ENCODE assay signal across 8 cellular contexts in the genomic region with DNA sequence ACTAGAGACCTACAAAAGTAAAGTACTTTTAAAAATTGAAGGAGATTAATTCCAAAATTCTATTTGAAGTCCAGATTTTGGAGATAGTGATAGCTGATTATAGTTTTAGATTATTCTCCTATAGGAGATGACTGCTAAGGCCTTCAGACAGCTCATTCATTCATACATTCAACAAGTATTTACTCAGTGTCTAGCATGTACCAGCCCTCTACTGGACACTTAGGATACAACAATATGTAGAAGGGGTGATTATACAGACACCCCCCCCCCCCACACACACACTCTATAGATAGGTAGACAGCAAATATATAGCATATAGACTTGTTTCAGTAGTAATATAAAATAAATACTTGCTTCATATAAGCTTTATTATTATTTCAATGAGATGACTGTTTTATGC.
DNase-seq lines count a peak whose midpoint lies in the region; ATAC-seq and TF ChIP-seq lines count a peak whose summit lies in the region.

No MANE protein-coding gene starts in this region.

- peaks cover 4% of the 10 kb centered on the region for H3K9me3 ChIP-seq in H9 (ENCODE audit: control insufficient read depth, low read depth, low read length)

- no peaks in the 10 kb centered on the region for H3K4me1 Mint-ChIP-seq in H9
- H3K4me1 Mint-ChIP-seq in activated naive CD8-positive, alpha-beta T cell treated with anti-CD3 and anti-CD28 coated beads for 36 hours: no peaks in the 10 kb centered on the region

- H2AFZ ChIP-seq in H9 (ENCODE audit: low read length): no peak overlapping the region

- H3K23ac ChIP-seq in H9 (ENCODE audit: insufficient read length, low read depth, low read length): no peak overlapping the region

- no peaks in the 10 kb centered on the region for H3K23me2 ChIP-seq in H9 (ENCODE audit: insufficient read length, low read depth, low read length, poor library complexity, severe bottlenecking)

- no peaks in the 10 kb centered on the region for H3K4me1 ChIP-seq in H9 (ENCODE audit: insufficient read depth, low read length)

- H2BK120ac ChIP-seq in H9 (ENCODE audit: low read depth, low read length, poor library complexity, severe bottlenecking): no peak overlapping the region

- TF ChIP-seq CTCF in H9 (conservative IDR thresholded peaks at IDR 0.05) (peak; percentile 46; the same call in 2 of the 3 replicates), RWPE1 (conservative IDR thresholded peaks at IDR 0.05; ENCODE audit: low read depth) (no peak)

- no peak overlapping the region for H3K56ac ChIP-seq in H9 (ENCODE audit: insufficient read length, low read depth, low read length)

- no peak overlapping the region for H3K18ac ChIP-seq in H9 (ENCODE audit: insufficient read length, low read depth, low read length)

- no peak overlapping the region for H3K27ac ChIP-seq in H9 (ENCODE audit: insufficient read length, low read depth, low read length)
- no peak overlapping the region for H3K27ac ChIP-seq in RWPE1

- CTCF ChIA-PET in RWPE1 (lab: Yijun Ruan, JAX): interaction anchor here (0.7 kb wide), 1 partner anchor 459 kb away, joined by 6 read pairs; no protein-coding TSS in a partner anchor

- no peaks in the 10 kb centered on the region for H3K79me1 ChIP-seq in H9 (ENCODE audit: insufficient read depth, low read depth, low read length, poor library complexity, severe bottlenecking)

- H3K27me3 ChIP-seq in H9 (ENCODE audit: insufficient read depth, low read length): no peaks in the 10 kb centered on the region

- no peak overlapping the region for H3K9ac ChIP-seq in H9 (ENCODE audit: extremely low read depth, insufficient read length, low read length)

- H2BK12ac ChIP-seq in H9 (ENCODE audit: insufficient read length, low read depth, low read length): no peak overlapping the region

- H3K79me2 ChIP-seq in H9 (ENCODE audit: insufficient read depth, low read length): no peaks in the 10 kb centered on the region

- H3T11ph ChIP-seq in H9 (ENCODE audit: low read length): no peak overlapping the region

- H2BK20ac ChIP-seq in H9 (ENCODE audit: low read depth, low read length, poor library complexity, severe bottlenecking): no peak overlapping the region

- POLR2A ChIA-PET in RWPE1 (lab: Yijun Ruan, JAX; ENCODE audit: low non-redundant PET): no interaction called here

- H4K91ac ChIP-seq in H9 (ENCODE audit: insufficient read length, low read depth, low read length): no peak overlapping the region

- no peak overlapping the region for H2BK15ac ChIP-seq in H9 (ENCODE audit: low read depth, low read length)

- no peak overlapping the region for H3K4ac ChIP-seq in H9 (ENCODE audit: low read depth, low read length)

- no peak overlapping the region for H3K4me2 ChIP-seq in H9 (ENCODE audit: insufficient read depth, insufficient read length, low read length)

- H2AK5ac ChIP-seq in H9 (ENCODE audit: insufficient read length, low read length): no peak overlapping the region

- no peak overlapping the region for H4K8ac ChIP-seq in H9 (replicated peaks; ENCODE audit: insufficient read length, low read depth, low read length)

- DNase-seq in NOMO-1 treated with DMSO at 0.1 percent for 48 hours (lab: John Stamatoyannopoulos, UW; ENCODE audit: unreplicated experiment) (peak; percentile 4), NOMO-1 treated with dmso at 0.1 percent for 144 hours (lab: John Stamatoyannopoulos, UW; ENCODE audit: unreplicated experiment) (no peak), H9 (no peak), RWPE1 (ENCODE audit: low spot score) (peak; percentile 11), left lobe of liver (ENCODE audit: low spot score) (no peak), hippocampal formation (lab: John Stamatoyannopoulos, UW) (no peak), NCI-H1694 (lab: John Stamatoyannopoulos, UW) (no peak)
- no peak for DNase-seq in activated naive CD8-positive, alpha-beta T cell treated with anti-CD3 and anti-CD28 coated beads for 36 hours

- no peak overlapping the region for H4K5ac ChIP-seq in H9 (ENCODE audit: insufficient read length, low read depth, low read length)

- peaks cover 0 to 4% (median 3%) of the 10 kb centered on the region in 3 experiments; a peak in 4 of 7 replicates for H3K36me3 Mint-ChIP-seq in H9 (ENCODE audit: insufficient read depth in 1 of 3, low read depth in 3 of 3)
- no peaks in the 10 kb centered on the region for H3K36me3 Mint-ChIP-seq in activated naive CD8-positive, alpha-beta T cell treated with anti-CD3 and anti-CD28 coated beads for 36 hours

- peaks cover 30 to 31% of the 10 kb centered on the region in 2 experiments for H3K9me3 Mint-ChIP-seq in H9
- H3K9me3 Mint-ChIP-seq in activated naive CD8-positive, alpha-beta T cell treated with anti-CD3 and anti-CD28 coated beads for 36 hours: no peaks in the 10 kb centered on the region

- no peak overlapping the region for H3K4me3 Mint-ChIP-seq in H9
- H3K4me3 Mint-ChIP-seq in activated naive CD8-positive, alpha-beta T cell treated with anti-CD3 and anti-CD28 coated beads for 36 hours: no peak overlapping the region

- H3K27ac Mint-ChIP-seq in H9: no peak overlapping the region
- no peak overlapping the region for H3K27ac Mint-ChIP-seq in activated naive CD8-positive, alpha-beta T cell treated with anti-CD3 and anti-CD28 coated beads for 36 hours

- H2BK5ac ChIP-seq in H9 (ENCODE audit: insufficient read length, low read length): no peak overlapping the region

- no peaks in the 10 kb centered on the region; the same call in 1 of the 2 replicates for H3K27me3 Mint-ChIP-seq in H9 (ENCODE audit: low read depth)
- H3K27me3 Mint-ChIP-seq in activated naive CD8-positive, alpha-beta T cell treated with anti-CD3 and anti-CD28 coated beads for 36 hours: no peaks in the 10 kb centered on the region

- ATAC-seq in left lobe of liver: peak; percentile 43

- H4K20me1 ChIP-seq in H9 (ENCODE audit: control insufficient read depth, insufficient read depth, insufficient read length): no peaks in the 10 kb centered on the region

- no peak overlapping the region for H3K14ac ChIP-seq in H9 (ENCODE audit: insufficient read depth, low read length)

Comparison
In these comparisons a context has a peak if more than half of its experiments do, and no peak if none do; other contexts are left out.
1. DNase-seq: peak in NOMO-1 treated with DMSO at 0.1 percent for 48 hours (single experiment) and RWPE1 (single experiment); none in NOMO-1 treated with dmso at 0.1 percent for 144 hours (single experiment), H9 (single experiment), left lobe of liver (single experiment), hippocampal formation (0 of 2), NCI-H1694 (single experiment) and activated naive CD8-positive, alpha-beta T cell treated with anti-CD3 and anti-CD28 coated beads for 36 hours (single experiment).